Comparison of ENCODE assay signal across 16 cellular contexts in genomic region chr21:45806042-45806441, GRCh38.
A peak's percentile ranks its signal among the peaks of the same experiment; 100 is the strongest.
DNase-seq lines count a peak whose midpoint lies in the region; ATAC-seq and TF ChIP-seq lines count a peak whose summit lies in the region.
"Had no signal": no experiment of that assay in that cellular context is flagged by ENCODE, and none has a peak within 500 bp of the region (broad histone marks: within the 10 kb centered on the region; RNA-seq: fewer than 3 reads in every experiment).

No MANE protein-coding gene starts in this region.

- H3K9me2 ChIP-seq in GM23338 (ENCODE audit: insufficient read depth), result no peaks in the 10 kb centered on the region

- DNase-seq in GM23338 (ENCODE audit: low spot score), result no peak
- DNase-seq in ecto neural progenitor cell (ENCODE audit: low spot score), result peak; percentile 40
- no peak for DNase-seq in omental fat pad (ENCODE audit: low spot score)
- no peak for DNase-seq in hypothalamus (lab: John Stamatoyannopoulos, UW)
- DNase-seq: ACHN; BE2C; C1 segment of cervical spinal cord; CD4-positive, CD25-positive, alpha-beta regulatory T cell; CD8-positive, alpha-beta memory T cell; COR-L47; GM23248; HCEC 1CT had no signal

- peaks cover 3% of the 10 kb centered on the region; the same call in 2 of the 3 replicates for H3K4me1 Mint-ChIP-seq in GM23338
- H3K4me1 Mint-ChIP-seq: CD4-positive, CD25-positive, alpha-beta regulatory T cell; CD8-positive, alpha-beta memory T cell; IgD-negative memory B cell had no signal

- no peak overlapping the region for H3K4me3 ChIP-seq in GM23338
- H3K4me3 ChIP-seq: GM23248 had no signal

- ATAC-seq in GM23338, result no peak
- ATAC-seq in omental fat pad (ENCODE audit: low FRiP score), result peak; percentile 17
- ATAC-seq in GM21737 (IDR thresholded peaks at IDR 0.05; ENCODE audit: unreplicated experiment), result no peak
- ATAC-seq in HG03097 (IDR thresholded peaks at IDR 0.05; ENCODE audit: low FRiP score, unreplicated experiment), result no peak
- ATAC-seq: HepG2 had no signal

- no peaks in the 10 kb centered on the region for H3K27me3 ChIP-seq in GM23338 (ENCODE audit: insufficient read depth)
- H3K27me3 ChIP-seq: BE2C had no signal

- H3K27ac Mint-ChIP-seq in GM23338, result peak overlapping the region; percentile 31; the same call in 1 of the 2 replicates
- H3K27ac Mint-ChIP-seq: CD4-positive, CD25-positive, alpha-beta regulatory T cell; IgD-negative memory B cell had no signal

- no peaks in the 10 kb centered on the region for H3K27me3 Mint-ChIP-seq in GM23338 (ENCODE audit: insufficient read depth, low read depth, poor library complexity)
- H3K27me3 Mint-ChIP-seq: IgD-negative memory B cell had no signal

- H3K9me3 Mint-ChIP-seq in GM23338, result peaks cover 3% of the 10 kb centered on the region; the same call in 1 of the 3 replicates
- H3K9me3 Mint-ChIP-seq: CD8-positive, alpha-beta memory T cell had no signal

- H3K79me2 ChIP-seq in GM23338 (replicated peaks; ENCODE audit: insufficient read depth), result no peaks in the 10 kb centered on the region

- H3K36me3 Mint-ChIP-seq in GM23338 (ENCODE audit: low read depth), result no peaks in the 10 kb centered on the region
- H3K36me3 Mint-ChIP-seq: CD4-positive, CD25-positive, alpha-beta regulatory T cell; CD8-positive, alpha-beta memory T cell; IgD-negative memory B cell had no signal

- no peaks in the 10 kb centered on the region for H3F3A ChIP-seq in GM23338 (replicated peaks; ENCODE audit: low read depth)

- H3K4me3 Mint-ChIP-seq in GM23338, result no peak overlapping the region
- H3K4me3 Mint-ChIP-seq: CD4-positive, CD25-positive, alpha-beta regulatory T cell; CD8-positive, alpha-beta memory T cell; IgD-negative memory B cell had no signal

- no peaks in the 10 kb centered on the region for H3K36me3 ChIP-seq in GM23338 (ENCODE audit: insufficient read depth)

- no peaks in the 10 kb centered on the region for H3K4me1 ChIP-seq in GM23338 (ENCODE audit: insufficient read depth)
- H3K4me1 ChIP-seq: BE2C had no signal

- TF ChIP-seq CTCF in GM23338 (conservative IDR thresholded peaks at IDR 0.05; ENCODE audit: low read depth in 2 of 2), result no peak
- no peak for TF ChIP-seq CTCF in omental fat pad (IDR thresholded peaks at IDR 0.05)

- H2AFZ ChIP-seq in GM23338, result no peak overlapping the region
- H2AFZ ChIP-seq: GM23248 had no signal

- H3K4me2 ChIP-seq in GM23338, result no peak overlapping the region

- no peak overlapping the region for H3K27ac ChIP-seq in GM23338 (ENCODE audit: low read depth)
- H3K27ac ChIP-seq: GM23248 had no signal

- no peaks in the 10 kb centered on the region; the same call in 1 of the 2 replicates for H4K20me1 ChIP-seq in GM23338 (replicated peaks; ENCODE audit: insufficient read depth)

TF ChIP-seq in GM23338, 12 proteins besides CTCF, POLR2A, EP300 and RAD21 (continues in another document):
- no peak for TF ChIP-seq POLR2AphosphoS5 (IDR thresholded peaks at IDR 0.05; ENCODE audit: low read depth)
- TF ChIP-seq STAT1 (IDR thresholded peaks at IDR 0.05; ENCODE audit: unreplicated experiment), result no peak
- TF ChIP-seq ZNF331 (CRISPR knock-in tag; IDR thresholded peaks at IDR 0.05; ENCODE audit: low read depth), result no peak
- TF ChIP-seq NANOG (IDR thresholded peaks at IDR 0.05; ENCODE audit: borderline replicate concordance), result no peak
- TF ChIP-seq ZNF114 (CRISPR knock-in tag; IDR thresholded peaks at IDR 0.05), result no peak
- TF ChIP-seq CREB1 (CRISPR knock-in tag; IDR thresholded peaks at IDR 0.05; ENCODE audit: low read depth), result no peak
- TF ChIP-seq REST (IDR thresholded peaks at IDR 0.05; ENCODE audit: unreplicated experiment), result no peak
- TF ChIP-seq ETS1 (IDR thresholded peaks at IDR 0.05), result no peak
- TF ChIP-seq EZH2 (IDR thresholded peaks at IDR 0.05; ENCODE audit: low read depth, unreplicated experiment), result no peak
- TF ChIP-seq JUNB (IDR thresholded peaks at IDR 0.05; ENCODE audit: unreplicated experiment), result no peak
